Comparison of ENCODE assay signal across 1 cellular context in the genomic region with DNA sequence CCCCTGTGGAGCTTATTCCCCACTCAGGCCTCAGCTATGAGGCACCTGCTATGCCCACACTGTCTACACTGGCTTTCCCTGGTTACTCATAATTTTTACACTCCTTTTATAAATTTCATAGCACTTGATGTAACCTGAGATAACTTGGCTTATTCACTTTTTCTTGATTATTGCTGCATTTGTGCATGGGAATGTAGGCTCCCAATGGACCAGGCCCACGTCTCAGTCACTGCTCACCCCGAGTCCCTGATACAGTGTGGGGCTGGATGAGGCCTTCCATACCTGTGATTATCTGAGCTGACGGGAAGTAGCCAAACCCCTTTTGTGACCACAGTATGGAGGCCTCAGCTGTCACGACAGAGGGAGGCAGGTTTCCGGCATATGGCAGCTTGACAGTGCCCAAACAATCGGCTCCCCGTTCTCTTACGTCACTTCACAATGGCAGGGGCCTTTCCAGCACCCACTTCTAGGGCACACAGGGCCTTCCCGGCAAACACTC.
TF ChIP-seq lines count a peak whose summit lies in the region.

No MANE protein-coding gene starts in this region.

TF ChIP-seq in K562, 482 proteins besides CTCF, POLR2A, EP300 and RAD21 (continued from another document):
- TF ChIP-seq, protein P1, sequence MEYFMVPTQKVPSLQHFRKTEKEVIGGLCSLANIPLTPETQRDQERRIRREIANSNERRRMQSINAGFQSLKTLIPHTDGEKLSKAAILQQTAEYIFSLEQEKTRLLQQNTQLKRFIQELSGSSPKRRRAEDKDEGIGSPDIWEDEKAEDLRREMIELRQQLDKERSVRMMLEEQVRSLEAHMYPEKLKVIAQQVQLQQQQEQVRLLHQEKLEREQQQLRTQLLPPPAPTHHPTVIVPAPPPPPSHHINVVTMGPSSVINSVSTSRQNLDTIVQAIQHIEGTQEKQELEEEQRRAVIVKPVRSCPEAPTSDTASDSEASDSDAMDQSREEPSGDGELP (CRISPR knock-in tag; IDR thresholded peaks at IDR 0.05; ENCODE audit: borderline replicate concordance) = 0 out of 2 replicates have a peak, but pooled peaks have one; percentile 23
- TF ChIP-seq, protein P2, sequence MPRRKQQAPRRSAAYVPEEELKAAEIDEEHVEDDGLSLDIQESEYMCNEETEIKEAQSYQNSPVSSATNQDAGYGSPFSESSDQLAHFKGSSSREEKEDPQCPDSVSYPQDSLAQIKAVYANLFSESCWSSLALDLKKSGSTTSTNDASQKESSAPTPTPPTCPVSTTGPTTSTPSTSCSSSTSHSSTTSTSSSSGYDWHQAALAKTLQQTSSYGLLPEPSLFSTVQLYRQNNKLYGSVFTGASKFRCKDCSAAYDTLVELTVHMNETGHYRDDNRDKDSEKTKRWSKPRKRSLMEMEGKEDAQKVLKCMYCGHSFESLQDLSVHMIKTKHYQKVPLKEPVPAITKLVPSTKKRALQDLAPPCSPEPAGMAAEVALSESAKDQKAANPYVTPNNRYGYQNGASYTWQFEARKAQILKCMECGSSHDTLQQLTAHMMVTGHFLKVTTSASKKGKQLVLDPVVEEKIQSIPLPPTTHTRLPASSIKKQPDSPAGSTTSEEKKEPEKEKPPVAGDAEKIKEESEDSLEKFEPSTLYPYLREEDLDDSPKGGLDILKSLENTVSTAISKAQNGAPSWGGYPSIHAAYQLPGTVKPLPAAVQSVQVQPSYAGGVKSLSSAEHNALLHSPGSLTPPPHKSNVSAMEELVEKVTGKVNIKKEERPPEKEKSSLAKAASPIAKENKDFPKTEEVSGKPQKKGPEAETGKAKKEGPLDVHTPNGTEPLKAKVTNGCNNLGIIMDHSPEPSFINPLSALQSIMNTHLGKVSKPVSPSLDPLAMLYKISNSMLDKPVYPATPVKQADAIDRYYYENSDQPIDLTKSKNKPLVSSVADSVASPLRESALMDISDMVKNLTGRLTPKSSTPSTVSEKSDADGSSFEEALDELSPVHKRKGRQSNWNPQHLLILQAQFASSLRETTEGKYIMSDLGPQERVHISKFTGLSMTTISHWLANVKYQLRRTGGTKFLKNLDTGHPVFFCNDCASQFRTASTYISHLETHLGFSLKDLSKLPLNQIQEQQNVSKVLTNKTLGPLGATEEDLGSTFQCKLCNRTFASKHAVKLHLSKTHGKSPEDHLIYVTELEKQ (CRISPR knock-in tag; IDR thresholded peaks at IDR 0.05) = no peak
- TF ChIP-seq ETV1 (tag; conservative IDR thresholded peaks at IDR 0.05; ENCODE audit: low read depth) (no peak), FOXA3 (CRISPR knock-in tag; conservative IDR thresholded peaks at IDR 0.05 in 1 of 2, IDR thresholded peaks at IDR 0.05 in 1 of 2) (0 out of 4 replicates have a peak, but pooled peaks of 1 of the 2 experiments have one; percentile 7), POLR2G (IDR thresholded peaks at IDR 0.05; ENCODE audit: low read depth, low read length) (peak; percentile 79), ZBTB17 (CRISPR knock-in tag; IDR thresholded peaks at IDR 0.05) (peak; percentile 74; the same call in 1 of the 2 replicates), ERF (CRISPR knock-in tag; IDR thresholded peaks at IDR 0.05) (no peak), ETV5 (CRISPR knock-in tag; IDR thresholded peaks at IDR 0.05; ENCODE audit: low read depth) (peak; percentile 36; the same call in 1 of the 2 replicates), MYC (IDR thresholded peaks at IDR 0.05; ENCODE audit: low read depth, low read length) (no peak), MYC (CRISPR knock-in tag; IDR thresholded peaks at IDR 0.05; ENCODE audit: borderline replicate concordance, low read depth) (peak; percentile 29; the same call in 1 of the 2 replicates), RBM22 (IDR thresholded peaks at IDR 0.05; ENCODE audit: low read depth, low read length, poor library complexity, severe bottlenecking) (peak; percentile 74), SMAD1 (IDR thresholded peaks at IDR 0.05; ENCODE audit: low read depth, low read length, partially characterized antibody) (peak; percentile 38), USF2 (CRISPR knock-in tag; IDR thresholded peaks at IDR 0.05) (no peak), ZNF717 (CRISPR knock-in tag; IDR thresholded peaks at IDR 0.05) (peak; percentile 81; the same call in 1 of the 2 replicates), ZFPM2 (CRISPR knock-in tag; IDR thresholded peaks at IDR 0.05) (peak; percentile 54; the same call in 1 of the 2 replicates), ZNF3 (CRISPR knock-in tag; IDR thresholded peaks at IDR 0.05) (no peak; the same call in 1 of the 2 replicates), NFXL1 (CRISPR knock-in tag; IDR thresholded peaks at IDR 0.05) (peak; percentile 84; the same call in 1 of the 2 replicates), POLR2B (IDR thresholded peaks at IDR 0.05; ENCODE audit: low read depth, partially characterized antibody) (peak; percentile 25), CBFB (CRISPR knock-in tag; IDR thresholded peaks at IDR 0.05) (0 out of 2 replicates have a peak, but pooled peaks have one; percentile 57), PHB (CRISPR knock-in tag; IDR thresholded peaks at IDR 0.05) (peak; percentile 72), THRAP3 (IDR thresholded peaks at IDR 0.05; ENCODE audit: borderline replicate concordance) (peak; percentile 77; the same call in 1 of the 2 replicates), HDGF (IDR thresholded peaks at IDR 0.05) (no peak), TCF7 (IDR thresholded peaks at IDR 0.05; ENCODE audit: borderline replicate concordance) (no peak)
- TF ChIP-seq, protein P3, sequence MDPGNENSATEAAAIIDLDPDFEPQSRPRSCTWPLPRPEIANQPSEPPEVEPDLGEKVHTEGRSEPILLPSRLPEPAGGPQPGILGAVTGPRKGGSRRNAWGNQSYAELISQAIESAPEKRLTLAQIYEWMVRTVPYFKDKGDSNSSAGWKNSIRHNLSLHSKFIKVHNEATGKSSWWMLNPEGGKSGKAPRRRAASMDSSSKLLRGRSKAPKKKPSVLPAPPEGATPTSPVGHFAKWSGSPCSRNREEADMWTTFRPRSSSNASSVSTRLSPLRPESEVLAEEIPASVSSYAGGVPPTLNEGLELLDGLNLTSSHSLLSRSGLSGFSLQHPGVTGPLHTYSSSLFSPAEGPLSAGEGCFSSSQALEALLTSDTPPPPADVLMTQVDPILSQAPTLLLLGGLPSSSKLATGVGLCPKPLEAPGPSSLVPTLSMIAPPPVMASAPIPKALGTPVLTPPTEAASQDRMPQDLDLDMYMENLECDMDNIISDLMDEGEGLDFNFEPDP (CRISPR knock-in tag; IDR thresholded peaks at IDR 0.05) = 0 out of 2 replicates have a peak, but pooled peaks have one; percentile 29
- TF ChIP-seq, protein P4, sequence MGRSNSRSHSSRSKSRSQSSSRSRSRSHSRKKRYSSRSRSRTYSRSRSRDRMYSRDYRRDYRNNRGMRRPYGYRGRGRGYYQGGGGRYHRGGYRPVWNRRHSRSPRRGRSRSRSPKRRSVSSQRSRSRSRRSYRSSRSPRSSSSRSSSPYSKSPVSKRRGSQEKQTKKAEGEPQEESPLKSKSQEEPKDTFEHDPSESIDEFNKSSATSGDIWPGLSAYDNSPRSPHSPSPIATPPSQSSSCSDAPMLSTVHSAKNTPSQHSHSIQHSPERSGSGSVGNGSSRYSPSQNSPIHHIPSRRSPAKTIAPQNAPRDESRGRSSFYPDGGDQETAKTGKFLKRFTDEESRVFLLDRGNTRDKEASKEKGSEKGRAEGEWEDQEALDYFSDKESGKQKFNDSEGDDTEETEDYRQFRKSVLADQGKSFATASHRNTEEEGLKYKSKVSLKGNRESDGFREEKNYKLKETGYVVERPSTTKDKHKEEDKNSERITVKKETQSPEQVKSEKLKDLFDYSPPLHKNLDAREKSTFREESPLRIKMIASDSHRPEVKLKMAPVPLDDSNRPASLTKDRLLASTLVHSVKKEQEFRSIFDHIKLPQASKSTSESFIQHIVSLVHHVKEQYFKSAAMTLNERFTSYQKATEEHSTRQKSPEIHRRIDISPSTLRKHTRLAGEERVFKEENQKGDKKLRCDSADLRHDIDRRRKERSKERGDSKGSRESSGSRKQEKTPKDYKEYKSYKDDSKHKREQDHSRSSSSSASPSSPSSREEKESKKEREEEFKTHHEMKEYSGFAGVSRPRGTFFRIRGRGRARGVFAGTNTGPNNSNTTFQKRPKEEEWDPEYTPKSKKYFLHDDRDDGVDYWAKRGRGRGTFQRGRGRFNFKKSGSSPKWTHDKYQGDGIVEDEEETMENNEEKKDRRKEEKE (IDR thresholded peaks at IDR 0.05; ENCODE audit: borderline replicate concordance in 1 of 2, control insufficient read depth in 1 of 2, low read depth in 2 of 2, low read length in 1 of 2) = 0 out of 4 replicates have a peak, but pooled peaks of 1 of the 2 experiments have one; percentile 61
- TF ChIP-seq, protein P5, sequence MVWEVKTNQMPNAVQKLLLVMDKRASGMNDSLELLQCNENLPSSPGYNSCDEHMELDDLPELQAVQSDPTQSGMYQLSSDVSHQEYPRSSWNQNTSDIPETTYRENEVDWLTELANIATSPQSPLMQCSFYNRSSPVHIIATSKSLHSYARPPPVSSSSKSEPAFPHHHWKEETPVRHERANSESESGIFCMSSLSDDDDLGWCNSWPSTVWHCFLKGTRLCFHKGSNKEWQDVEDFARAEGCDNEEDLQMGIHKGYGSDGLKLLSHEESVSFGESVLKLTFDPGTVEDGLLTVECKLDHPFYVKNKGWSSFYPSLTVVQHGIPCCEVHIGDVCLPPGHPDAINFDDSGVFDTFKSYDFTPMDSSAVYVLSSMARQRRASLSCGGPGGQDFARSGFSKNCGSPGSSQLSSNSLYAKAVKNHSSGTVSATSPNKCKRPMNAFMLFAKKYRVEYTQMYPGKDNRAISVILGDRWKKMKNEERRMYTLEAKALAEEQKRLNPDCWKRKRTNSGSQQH (CRISPR knock-in tag; IDR thresholded peaks at IDR 0.05) = peak; percentile 92
TF ChIP-seq in K562: peak in this region for 46.
